8 cellular contexts compared by ENCODE assay signal in genomic region chr7:43729924-43730248, GRCh38. TPM values are rescaled to one million over a fixed set of nuclear protein-coding genes. Genes with fewer than 3 reads are reported as not detected.
DNase-seq lines count a peak whose midpoint lies in the region; ATAC-seq and TF ChIP-seq lines count a peak whose summit lies in the region.

No MANE protein-coding gene starts in this region.

- H3K27me3 Mint-ChIP-seq in activated CD4-positive, alpha-beta T cell treated with anti-CD3 and anti-CD28 coated beads, Interleukin-2, amount 10 ng/mL, durations not matched to agents 24 days and 14 days: peaks cover 3% of the 10 kb centered on the region

- H3K14ac ChIP-seq in trophoblast cell (ENCODE audit: low read length): no peak overlapping the region

- peaks cover 8% of the 10 kb centered on the region for H3K79me1 ChIP-seq in trophoblast cell (ENCODE audit: low read length)

- H3K18ac ChIP-seq in trophoblast cell (ENCODE audit: low read length): no peak overlapping the region

- H2AFZ ChIP-seq in OCI-LY3 (ENCODE audit: low read depth, low read length) (peak overlapping the region; percentile 89), trophoblast cell (ENCODE audit: insufficient read depth, low read length, poor library complexity) (peak overlapping the region; percentile 98)

- H3K4me3 Mint-ChIP-seq in activated CD4-positive, alpha-beta T cell treated with anti-CD3 and anti-CD28 coated beads, Interleukin-2, amount 10 ng/mL, durations not matched to agents 24 days and 14 days: peak overlapping the region; percentile 94

- H3K4me3 ChIP-seq in OCI-LY3 (ENCODE audit: low read length) (peak overlapping the region; percentile 92), esophagus squamous epithelium (peak overlapping the region; percentile 72 to 96 (median 76)), trophoblast cell (ENCODE audit: low read depth, low read length) (peak overlapping the region; percentile 88)

- no peak for DNase-seq in activated CD4-positive, alpha-beta T cell treated with anti-CD3 and anti-CD28 coated beads, Interleukin-2, amount 10 ng/mL, durations not matched to agents 24 days and 14 days
- no peak for DNase-seq in activated CD4-positive, alpha-beta T cell treated with anti-CD3 and anti-CD28 coated beads, Interleukin-2, amount 50 U/mL, for 1 hour
- no peak for DNase-seq in esophagus squamous epithelium (lab: John Stamatoyannopoulos, UW)
- DNase-seq in trophoblast cell: no peak
- DNase-seq in activated effector memory CD4-positive, alpha-beta T cell treated with Interleukin-2 at 50 U/mL for 16 hours: no peak
- no peak for DNase-seq in activated CD4-positive, CD25-positive, alpha-beta regulatory T cell treated with anti-CD3 and anti-CD28 coated beads, Interleukin-2, amount 50 U/mL, for 72 hours

- H4K20me1 ChIP-seq in OCI-LY3 (ENCODE audit: insufficient read depth, low read length): peaks cover 8% of the 10 kb centered on the region

- H3K4me2 ChIP-seq in OCI-LY3 (ENCODE audit: low read length) (peak overlapping the region; percentile 84), trophoblast cell (ENCODE audit: low read length) (peak overlapping the region; percentile 85)

- H2BK5ac ChIP-seq in trophoblast cell (ENCODE audit: low read depth, low read length, poor library complexity): peak overlapping the region; percentile 21

- H3K79me2 ChIP-seq in OCI-LY3 (ENCODE audit: low read length) (peaks cover 43% of the 10 kb centered on the region), trophoblast cell (ENCODE audit: control insufficient read depth, insufficient read depth, low read length, poor library complexity) (peaks cover 5% of the 10 kb centered on the region)

- no peaks in the 10 kb centered on the region for H3K9me3 Mint-ChIP-seq in activated CD4-positive, alpha-beta T cell treated with anti-CD3 and anti-CD28 coated beads, Interleukin-2, amount 10 ng/mL, durations not matched to agents 24 days and 14 days

- TF ChIP-seq CTCF in OCI-LY3 (IDR thresholded peaks at IDR 0.05; ENCODE audit: low read depth, low read length) (no peak), esophagus squamous epithelium (IDR thresholded peaks at IDR 0.05) (no peak)

- no peak overlapping the region for H2AK5ac ChIP-seq in trophoblast cell (ENCODE audit: low read length)

- H3K9me3 ChIP-seq in OCI-LY3 (ENCODE audit: insufficient read depth, low read length) (no peaks in the 10 kb centered on the region), esophagus squamous epithelium (no peaks in the 10 kb centered on the region), trophoblast cell (ENCODE audit: insufficient read depth, low read depth, low read length) (no peaks in the 10 kb centered on the region)

- peaks cover 29% of the 10 kb centered on the region for H3K4me1 Mint-ChIP-seq in activated CD4-positive, alpha-beta T cell treated with anti-CD3 and anti-CD28 coated beads, Interleukin-2, amount 10 ng/mL, durations not matched to agents 24 days and 14 days

- H4K91ac ChIP-seq in trophoblast cell (ENCODE audit: low read depth, low read length): peak overlapping the region; percentile 90

- H4K12ac ChIP-seq in trophoblast cell (ENCODE audit: low read depth, low read length): peak overlapping the region; percentile 89

- peak overlapping the region; percentile 89 for H3K27ac Mint-ChIP-seq in activated CD4-positive, alpha-beta T cell treated with anti-CD3 and anti-CD28 coated beads, Interleukin-2, amount 10 ng/mL, durations not matched to agents 24 days and 14 days

- TF ChIP-seq POLR2A in esophagus squamous epithelium (IDR thresholded peaks at IDR 0.05): no peak

- no peak overlapping the region for H3K4ac ChIP-seq in trophoblast cell (ENCODE audit: low read depth, low read length)

- WGBS in esophagus squamous epithelium, 2 donors: 19 to 22% methylated on average over 4 of the region's 4 CpGs
- no CpG with 5 or more reads among the region's 4 CpGs for WGBS in trophoblast cell (ENCODE audit: extremely low coverage, insufficient coverage, insufficient read length)

- peaks cover 12% of the 10 kb centered on the region for H3K36me3 Mint-ChIP-seq in activated CD4-positive, alpha-beta T cell treated with anti-CD3 and anti-CD28 coated beads, Interleukin-2, amount 10 ng/mL, durations not matched to agents 24 days and 14 days (ENCODE audit: low read depth)

- no peak overlapping the region for H2BK12ac ChIP-seq in trophoblast cell (ENCODE audit: low read length)

- peak overlapping the region; percentile 47 for H2BK120ac ChIP-seq in trophoblast cell (ENCODE audit: insufficient read depth, low read length, poor library complexity)

- H3K4me1 ChIP-seq in OCI-LY3 (ENCODE audit: low read length) (peaks cover 33% of the 10 kb centered on the region), esophagus squamous epithelium (peaks cover 0 to 46% (median 5%) of the 10 kb centered on the region in 3 donors), trophoblast cell (ENCODE audit: control insufficient read depth in 1 of 2, insufficient read depth in 2 of 2, low read length in 2 of 2) (no peaks in the 10 kb centered on the region)

- H3K9ac ChIP-seq in OCI-LY3 (ENCODE audit: low read length): peak overlapping the region; percentile 88
- H3K9ac ChIP-seq in trophoblast cell (ENCODE audit: low read length): peak overlapping the region; percentile 78

- H3K27ac ChIP-seq in OCI-LY3 (ENCODE audit: low read length) (peak overlapping the region; percentile 43; the same call in 1 of the 2 replicates), esophagus squamous epithelium (peak overlapping the region; percentile 80 to 92 (median 87)), trophoblast cell (ENCODE audit: low read depth, low read length) (peak overlapping the region; percentile 81)

- H3K36me3 ChIP-seq in OCI-LY3 (replicated peaks; ENCODE audit: low read depth, low read length) (peaks cover 6% of the 10 kb centered on the region), esophagus squamous epithelium (no peaks in the 10 kb centered on the region), trophoblast cell (ENCODE audit: control insufficient read depth in 1 of 2, insufficient read depth in 2 of 2, low read length in 2 of 2) (peaks cover 0 to 1% of the 10 kb centered on the region in 2 experiments)

- intact Hi-C loops in activated CD4-positive, alpha-beta T cell treated with anti-CD3 and anti-CD28 coated beads, Interleukin-2, amount 10 ng/mL, durations not matched to agents 24 days and 14 days (cut with micrococcal nuclease): loop anchor here (1.0 to 5.0 kb wide), 6 partner anchors 29 to 788 kb away; partner anchors contain the start of gene STK17A
- intact Hi-C loops in esophagus squamous epithelium (cut with DNase I): loop anchor here (10.0 kb wide), 1 partner anchor 105 kb away; no protein-coding TSS in a partner anchor

- no peak overlapping the region for H3K23ac ChIP-seq in trophoblast cell (ENCODE audit: low read length)

- no peak for ATAC-seq in HG03520 (IDR thresholded peaks at IDR 0.05; ENCODE audit: unreplicated experiment)

- peak overlapping the region; percentile 100 for H4K8ac ChIP-seq in trophoblast cell (ENCODE audit: low read depth, low read length)

- H3K27me3 ChIP-seq in OCI-LY3 (ENCODE audit: low read depth, low read length) (no peaks in the 10 kb centered on the region), esophagus squamous epithelium (no peaks in the 10 kb centered on the region), trophoblast cell (ENCODE audit: insufficient read depth, low read length) (no peaks in the 10 kb centered on the region)

RNA-seq across cellular contexts. Expression of gene COA1, which starts 0.6 kb away (rescaled TPM):
- total RNA-seq in activated CD4-positive, alpha-beta T cell treated with anti-CD3 and anti-CD28 coated beads, Interleukin-2, amount 10 ng/mL, durations not matched to agents 24 days and 14 days: 79.0 and 79.3 TPM in 2 replicates
- 10 to 100 TPM; 20.5 to 59.1 (median 42.3) TPM for total RNA-seq in esophagus squamous epithelium
- polyA plus RNA-seq in trophoblast cell (2013): 53.7 and 54.7 TPM in 2 replicates

RNA-seq across cellular contexts. Expression of gene BLVRA, which starts 28.6 kb away (rescaled TPM):
- total RNA-seq in activated CD4-positive, alpha-beta T cell treated with anti-CD3 and anti-CD28 coated beads, Interleukin-2, amount 10 ng/mL, durations not matched to agents 24 days and 14 days: 39.9 and 43.4 TPM in 2 replicates
- 10 to 100 TPM; 34.2 to 83.2 (median 60.4) TPM for total RNA-seq in esophagus squamous epithelium
- 3.4 and 4.0 TPM in 2 replicates for polyA plus RNA-seq in trophoblast cell (2013)
